Comparison of ENCODE assay signal across 11 cellular contexts in genomic region chr3:13352621-13353131, GRCh38.
DNase-seq lines count a peak whose midpoint lies in the region; ATAC-seq and TF ChIP-seq lines count a peak whose summit lies in the region.
"Had no signal": no experiment of that assay in that cellular context is flagged by ENCODE, and none has a peak within 500 bp of the region (broad histone marks: within the 10 kb centered on the region; RNA-seq: fewer than 3 reads in every experiment).

No MANE protein-coding gene starts in this region.

- peak; percentile 5 for DNase-seq in activated effector memory CD4-positive, alpha-beta T cell treated with Interleukin-2 at 50 U/mL for 16 hours
- no peak for DNase-seq in activated effector memory CD4-positive, alpha-beta T cell treated with anti-CD3 and anti-CD28 coated beads, Interleukin-2, amount 50 U/mL, for 16 hours
- DNase-seq in UCSD-AML1 (lab: John Stamatoyannopoulos, UW; ENCODE audit: unreplicated experiment) (peak; percentile 67), erythroblast (lab: John Stamatoyannopoulos, UW) (peak; percentile 46 to 66), upper lobe of right lung (no peak), foreskin fibroblast (no peak), D341Med (ENCODE audit: low spot score) (no peak)
- DNase-seq: Caco-2, NCI-H1105 treated with DMSO at 0.1 percent for 48 hours, T-helper 9 cell had no signal

- ATAC-seq in upper lobe of right lung, result peak; percentile 5
- no peak for ATAC-seq in GM19397 (IDR thresholded peaks at IDR 0.05; ENCODE audit: unreplicated experiment)

- no peak overlapping the region for H3K4me3 ChIP-seq in upper lobe of right lung
- no peak overlapping the region for H3K4me3 ChIP-seq in foreskin fibroblast (ENCODE audit: low read depth in 1 of 2, low read length in 2 of 2)

- TF ChIP-seq CTCF in upper lobe of right lung (IDR thresholded peaks at IDR 0.05) (no peak), foreskin fibroblast (IDR thresholded peaks at IDR 0.05; ENCODE audit: low read depth, low read length) (no peak)

- H3K4me1 ChIP-seq in upper lobe of right lung, result no peaks in the 10 kb centered on the region
- H3K4me1 ChIP-seq: Caco-2 had no signal

- TF ChIP-seq POLR2A in erythroblast (IDR thresholded peaks at IDR 0.05; ENCODE audit: low read length), result no peak

- H3K27me3 ChIP-seq in upper lobe of right lung, result no peaks in the 10 kb centered on the region

- H3K9me3 ChIP-seq in upper lobe of right lung, result no peaks in the 10 kb centered on the region
- H3K9me3 ChIP-seq: Caco-2 had no signal

- peaks cover 2% of the 10 kb centered on the region for H3K36me3 ChIP-seq in upper lobe of right lung

- no peak overlapping the region for H3K27ac ChIP-seq in upper lobe of right lung

- intact Hi-C loops in upper lobe of right lung (cut with DNase I), result no loop called here

Comparison
In these comparisons a context has a peak if more than half of its experiments do, and no peak if none do; other contexts are left out.
1. DNase-seq: peak in activated effector memory CD4-positive, alpha-beta T cell treated with Interleukin-2 at 50 U/mL for 16 hours (single experiment), UCSD-AML1 (single experiment) and erythroblast (2 of 2); none in activated effector memory CD4-positive, alpha-beta T cell treated with anti-CD3 and anti-CD28 coated beads, Interleukin-2, amount 50 U/mL, for 16 hours (single experiment), upper lobe of right lung (single experiment), foreskin fibroblast (0 of 2) and D341Med (single experiment).